Comparison of ENCODE assay signal across 1 cellular context in the genomic region with DNA sequence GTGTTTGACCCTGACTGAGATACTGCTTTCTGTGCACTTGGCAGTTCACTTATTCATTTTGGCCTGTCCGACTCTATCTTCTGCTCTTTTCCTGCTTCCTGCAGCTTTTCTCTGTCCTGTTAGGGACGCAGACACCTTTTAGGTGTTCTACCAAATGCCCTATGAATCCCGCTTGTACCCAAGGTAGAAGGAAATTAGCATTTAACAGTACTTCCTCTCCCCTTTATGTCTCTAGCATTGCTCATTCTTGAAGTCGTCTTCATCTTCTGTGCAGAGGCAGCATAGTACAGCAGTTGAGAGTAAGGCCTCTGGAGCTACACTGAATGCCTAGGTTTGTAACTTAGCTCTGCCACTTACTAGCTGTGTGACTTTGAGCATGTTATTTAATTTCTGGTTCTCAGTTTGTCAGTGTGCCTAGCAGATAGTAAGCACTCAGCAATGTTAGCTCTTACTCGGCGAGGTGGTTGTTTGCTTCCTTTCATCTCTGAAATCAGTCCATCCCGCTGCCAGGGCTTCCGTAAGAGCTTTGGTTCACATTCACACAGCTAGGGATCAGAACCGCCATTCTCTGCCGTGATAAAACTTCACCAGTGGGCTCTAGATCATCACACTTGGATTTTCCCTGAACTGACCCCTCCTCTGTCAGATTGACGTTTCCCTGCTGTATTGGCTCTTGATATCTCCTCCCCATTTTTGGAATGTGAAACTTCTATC.
TF ChIP-seq lines count a peak whose summit lies in the region.

No MANE protein-coding gene starts in this region.

TF ChIP-seq in WTC11, 78 proteins besides CTCF, POLR2A, EP300 and RAD21 (continued from another document):
- TF ChIP-seq ZNF532 (CRISPR knock-in tag; IDR thresholded peaks at IDR 0.05; ENCODE audit: borderline replicate concordance) (no peak), SMAD4 (CRISPR knock-in tag; IDR thresholded peaks at IDR 0.05) (no peak), TEAD1 (CRISPR knock-in tag; IDR thresholded peaks at IDR 0.05) (no peak), ZNF423 (CRISPR knock-in tag; IDR thresholded peaks at IDR 0.05) (no peak), ZNF121 (CRISPR knock-in tag; IDR thresholded peaks at IDR 0.05) (no peak), FOXP1 (CRISPR knock-in tag; IDR thresholded peaks at IDR 0.05; ENCODE audit: borderline replicate concordance) (no peak), ZNF263 (CRISPR knock-in tag; IDR thresholded peaks at IDR 0.05; ENCODE audit: low read depth) (no peak), ZBTB43 (CRISPR knock-in tag; IDR thresholded peaks at IDR 0.05) (no peak), NFATC4 (CRISPR knock-in tag; IDR thresholded peaks at IDR 0.05) (no peak)
